In the genomic region with DNA sequence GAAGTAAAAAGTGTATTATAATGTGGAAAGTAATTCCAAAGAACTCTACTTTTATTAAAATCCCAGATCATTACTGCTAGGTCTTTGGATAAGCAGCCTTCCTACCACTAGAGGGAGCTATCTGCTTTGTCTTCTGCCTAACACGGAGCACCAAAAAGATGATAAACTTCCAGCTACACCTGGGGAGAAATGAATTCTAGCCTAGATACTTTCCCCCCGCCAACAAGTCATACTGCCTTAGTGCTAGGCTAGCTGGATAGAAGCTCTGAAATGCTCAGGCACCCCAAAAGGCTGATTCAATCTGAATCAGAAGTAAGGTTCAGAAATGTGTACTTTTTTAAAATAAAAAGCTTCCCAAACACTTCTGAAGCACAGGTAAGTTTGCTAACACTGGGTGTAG, we compare ENCODE assay signal across 1 cellular context.
TF ChIP-seq lines count a peak whose summit lies in the region.

No MANE protein-coding gene starts in this region.

TF ChIP-seq in Ishikawa, 13 proteins besides CTCF, POLR2A, EP300 and RAD21 (continued from another document):
- TF ChIP-seq, protein P1, sequence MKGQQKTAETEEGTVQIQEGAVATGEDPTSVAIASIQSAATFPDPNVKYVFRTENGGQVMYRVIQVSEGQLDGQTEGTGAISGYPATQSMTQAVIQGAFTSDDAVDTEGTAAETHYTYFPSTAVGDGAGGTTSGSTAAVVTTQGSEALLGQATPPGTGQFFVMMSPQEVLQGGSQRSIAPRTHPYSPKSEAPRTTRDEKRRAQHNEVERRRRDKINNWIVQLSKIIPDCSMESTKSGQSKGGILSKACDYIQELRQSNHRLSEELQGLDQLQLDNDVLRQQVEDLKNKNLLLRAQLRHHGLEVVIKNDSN (IDR thresholded peaks at IDR 0.05): no peak
- no peak for TF ChIP-seq CEBPB (IDR thresholded peaks at IDR 0.05)
- no peak for TF ChIP-seq NFIC (IDR thresholded peaks at IDR 0.05)
- no peak for TF ChIP-seq EGR1 (IDR thresholded peaks at IDR 0.05)
